16 cellular contexts compared by ENCODE assay signal in the genomic region with DNA sequence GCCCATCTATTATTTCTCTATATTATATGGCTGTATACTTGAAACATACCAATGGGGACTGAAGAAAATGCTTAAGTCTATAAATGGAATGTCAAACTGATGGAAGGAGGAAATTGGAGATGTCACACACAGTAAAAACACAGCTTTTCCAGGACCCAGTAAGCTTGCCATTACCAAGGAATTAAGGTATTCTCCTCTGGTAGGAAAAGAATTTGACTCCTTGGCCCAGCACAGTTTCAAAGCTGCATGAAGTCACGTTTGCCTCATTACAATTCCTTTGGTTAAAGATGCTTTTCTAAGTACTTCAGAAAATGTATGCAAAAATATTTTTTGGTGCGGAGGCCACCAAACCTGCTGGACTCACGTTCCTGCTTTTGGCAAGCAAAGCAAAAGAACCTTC. TPM values are rescaled to one million over a fixed set of nuclear protein-coding genes. Genes with fewer than 3 reads are reported as not detected.
"Had no signal": no experiment of that assay in that cellular context is flagged by ENCODE, and none has a peak within 500 bp of the region (broad histone marks: within the 10 kb centered on the region; RNA-seq: fewer than 3 reads in every experiment).

No MANE protein-coding gene starts in this region.

- H3K4me1 ChIP-seq: breast epithelium, right lobe of liver, tibial nerve had no signal

- H3K9me3 ChIP-seq: breast epithelium, neutrophil, right lobe of liver, tibial nerve had no signal

- H3K27me3 ChIP-seq: breast epithelium, neutrophil, right lobe of liver, tibial nerve had no signal

- DNase-seq: activated CD8-positive, alpha-beta memory T cell treated with anti-CD3 and anti-CD28 coated beads for 24 hours; activated effector memory CD4-positive, alpha-beta T cell treated with Interleukin-2 at 50 U/mL for 16 hours; activated naive CD4-positive, alpha-beta T cell treated with Interleukin-2 at 50 U/mL for 16 hours; anterior cingulate cortex; central memory CD4-positive, alpha-beta T cell; effector CD8-positive, alpha-beta T cell; left ventricle myocardium superior; right lobe of liver; stimulated activated CD4-positive, alpha-beta T cell treated with anti-CD3 and anti-CD28 coated beads, Interleukin-2, amount 100 ng/mL, for 48 hours; stimulated activated naive CD4-positive, alpha-beta T cell treated with Interleukin-2 at 50 U/mL for 16 hours; T-helper 17 cell; T1000 had no signal

- H3K27ac ChIP-seq: breast epithelium, epithelial cell of prostate, neutrophil, right lobe of liver, tibial nerve had no signal

- ATAC-seq: left ventricle myocardium superior, right lobe of liver, T-helper 17 cell had no signal

- H3K4me3 ChIP-seq: breast epithelium, right lobe of liver, tibial nerve had no signal

- H3K36me3 ChIP-seq: breast epithelium, neutrophil, right lobe of liver, tibial nerve had no signal

RNA-seq across cellular contexts. Expression of a gene that starts 48.5 kb away (rescaled TPM):
- total RNA-seq: T-helper 17 cell had no signal
